ENCODE assay signal across 8 cellular contexts in the genomic region with DNA sequence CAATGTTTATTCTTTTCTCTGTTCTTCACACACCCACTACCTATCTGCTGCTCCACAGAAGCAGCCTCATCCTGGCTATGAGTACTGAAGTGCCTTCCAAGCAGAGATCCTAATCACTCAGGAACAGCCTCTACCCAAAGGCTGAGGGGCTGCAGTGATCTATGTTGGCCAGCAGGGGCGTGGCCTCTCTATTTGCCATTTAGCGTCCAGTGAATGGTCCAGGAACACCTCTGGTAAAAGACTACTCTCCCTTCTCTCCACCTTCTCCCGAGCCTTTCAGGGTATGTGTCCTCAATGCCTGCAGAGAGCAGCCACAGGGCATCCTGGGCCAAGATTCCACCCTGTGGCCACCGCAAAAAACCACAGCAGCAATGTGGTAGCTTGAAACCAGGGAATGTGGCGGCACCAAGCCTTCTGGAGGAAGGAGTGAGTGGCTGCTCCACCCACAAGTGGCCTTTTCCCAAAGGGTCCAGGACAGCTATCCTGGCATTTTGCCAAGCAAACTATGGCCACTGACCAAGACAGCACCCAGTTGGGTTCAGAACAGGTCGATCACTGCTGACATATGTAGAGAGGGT.
DNase-seq lines count a peak whose midpoint lies in the region; ATAC-seq lines count a peak whose summit lies in the region.

No MANE protein-coding gene starts in this region.

- POLR2A ChIA-PET in activated CD4-positive, alpha-beta T cell treated with anti-CD3 and anti-CD28 coated beads for 36 hours (lab: Charles Lee), result no interaction called here

- intact Hi-C loops in activated CD4-positive, alpha-beta T cell treated with anti-CD3 and anti-CD28 coated beads for 36 hours (cut with DNase I, micrococcal nuclease), result no loop called here

- no peak overlapping the region for H3K4me3 Mint-ChIP-seq in activated CD4-positive, alpha-beta T cell treated with anti-CD3 and anti-CD28 coated beads for 36 hours

- peak; percentile 42 for ATAC-seq in activated CD4-positive, alpha-beta T cell treated with anti-CD3 and anti-CD28 coated beads for 36 hours
- ATAC-seq in HG03342 (IDR thresholded peaks at IDR 0.05; ENCODE audit: unreplicated experiment) (peak; percentile 52), HG03565 (IDR thresholded peaks at IDR 0.05; ENCODE audit: unreplicated experiment) (no peak), HG03135 (IDR thresholded peaks at IDR 0.05; ENCODE audit: unreplicated experiment) (no peak)

- peaks cover 31% of the 10 kb centered on the region for H3K4me1 Mint-ChIP-seq in activated CD4-positive, alpha-beta T cell treated with anti-CD3 and anti-CD28 coated beads for 36 hours

- no peaks in the 10 kb centered on the region for H3K9me3 Mint-ChIP-seq in activated CD4-positive, alpha-beta T cell treated with anti-CD3 and anti-CD28 coated beads for 36 hours (ENCODE audit: low read depth)

- CTCF ChIA-PET in activated CD4-positive, alpha-beta T cell treated with anti-CD3 and anti-CD28 coated beads for 36 hours (lab: Charles Lee), result interaction anchor here (0.6 to 4.7 kb wide), 17 partner anchors 10 to 393 kb away, joined by 3 to 47 read pairs (median 6); no protein-coding TSS in a partner anchor

- in situ Hi-C loops in SK-MEL-5 (cut with HindIII; ENCODE audit: low pct_unique_long_range_greater_than_20kb, low sequenced_read_pairs), result loop anchor here (25.0 kb wide), 1 partner anchor 279 kb away; no protein-coding TSS in a partner anchor

- DNase-seq in activated CD4-positive, alpha-beta T cell treated with anti-CD3 and anti-CD28 coated beads for 36 hours, result peak; percentile 59
- DNase-seq in activated CD4-positive, alpha-beta T cell treated with anti-CD3 and anti-CD28 coated beads for 1 hour, result no peak
- DNase-seq in SK-MEL-5 (ENCODE audit: low read depth, low spot score) (peak; percentile 87), myocyte (ENCODE audit: low read depth) (peak; percentile 89)
- peak; percentile 14 for DNase-seq in central memory CD4-positive, alpha-beta T cell

- no peaks in the 10 kb centered on the region for H3K27me3 Mint-ChIP-seq in activated CD4-positive, alpha-beta T cell treated with anti-CD3 and anti-CD28 coated beads for 36 hours

- no peaks in the 10 kb centered on the region for H3K36me3 Mint-ChIP-seq in activated CD4-positive, alpha-beta T cell treated with anti-CD3 and anti-CD28 coated beads for 36 hours (ENCODE audit: low read depth)

- no peak overlapping the region for H3K27ac Mint-ChIP-seq in activated CD4-positive, alpha-beta T cell treated with anti-CD3 and anti-CD28 coated beads for 36 hours

Comparison
In these comparisons a context has a peak if more than half of its experiments do, and no peak if none do; other contexts are left out.
1. ATAC-seq: peak in activated CD4-positive, alpha-beta T cell treated with anti-CD3 and anti-CD28 coated beads for 36 hours (single experiment) and HG03342 (single experiment); none in HG03565 (single experiment) and HG03135 (single experiment).